In the genomic region with DNA sequence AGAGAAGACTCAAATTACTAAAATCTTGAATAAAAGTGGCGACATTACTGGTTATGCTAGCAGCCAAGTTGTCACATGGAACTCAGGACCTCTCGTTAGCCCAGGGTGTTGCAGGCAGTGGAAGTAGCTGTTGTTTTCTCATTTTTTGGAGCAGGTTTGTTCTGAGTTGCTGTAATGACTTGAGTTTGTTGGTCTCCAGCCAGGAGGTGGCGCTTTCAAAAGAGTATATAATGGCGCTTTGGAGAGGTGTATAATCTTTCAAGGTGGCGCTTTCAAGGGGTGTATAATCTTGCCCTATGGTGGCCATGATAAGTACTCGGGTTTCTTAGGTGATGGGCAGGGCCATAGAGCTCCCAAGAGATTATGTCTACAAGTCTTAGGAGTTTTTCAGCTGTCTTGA, we compare ENCODE assay signal across 17 cellular contexts.
A peak's percentile ranks its signal among the peaks of the same experiment; 100 is the strongest.
DNase-seq lines count a peak whose midpoint lies in the region; ATAC-seq and TF ChIP-seq lines count a peak whose summit lies in the region.
"Had no signal": no experiment of that assay in that cellular context is flagged by ENCODE, and none has a peak within 500 bp of the region (broad histone marks: within the 10 kb centered on the region; RNA-seq: fewer than 3 reads in every experiment).

No MANE protein-coding gene starts in this region.

- peak; percentile 29 for TF ChIP-seq CTCF in LNCaP clone FGC (IDR thresholded peaks at IDR 0.05; ENCODE audit: control insufficient read depth, extremely low read depth, insufficient read depth)
- peak; percentile 12; the same call in 1 of the 2 replicates for TF ChIP-seq CTCF in VCaP (conservative IDR thresholded peaks at IDR 0.05)
- peak; percentile 27 for TF ChIP-seq CTCF in neural crest cell (conservative IDR thresholded peaks at IDR 0.05)

- peak; percentile 10 for DNase-seq in activated CD4-positive, alpha-beta T cell treated with anti-CD3 and anti-CD28 coated beads for 48 hours
- no peak for DNase-seq in activated CD4-positive, alpha-beta T cell treated with anti-CD3 and anti-CD28 coated beads, Interleukin-2, amount 10 ng/mL, durations not matched to agents 24 days and 14 days
- DNase-seq in LNCaP clone FGC (ENCODE audit: low read depth) (no peak), neural crest cell (ENCODE audit: low read depth, low spot score) (no peak), NCI-H1105 (lab: John Stamatoyannopoulos, UW) (no peak), GOT3 (lab: John Stamatoyannopoulos, UW) (no peak)
- DNase-seq: mesenchymal stem cell, NCI-H2227 treated with DMSO at 0.1 percent for 48 hours, occipital lobe, uterus had no signal

- no peaks in the 10 kb centered on the region for H3K36me3 Mint-ChIP-seq in activated CD4-positive, alpha-beta T cell treated with anti-CD3 and anti-CD28 coated beads, Interleukin-2, amount 10 ng/mL, durations not matched to agents 24 days and 14 days (ENCODE audit: low read depth)
- no peaks in the 10 kb centered on the region for H3K36me3 Mint-ChIP-seq in neural crest cell (ENCODE audit: low read depth)
- H3K36me3 Mint-ChIP-seq: stimulated activated memory B cell treated with anti-CD40 and anti-IgM and Interleukin-4, amounts not matched to agents 10 μg/mL and 1 μg/mL and 100 μg/mL, for 72 hours had no signal

- no peak overlapping the region for H3K27ac ChIP-seq in VCaP
- H3K27ac ChIP-seq: hepatocyte, SK-N-MC, uterus had no signal

- no peaks in the 10 kb centered on the region for H3K4me1 Mint-ChIP-seq in activated CD4-positive, alpha-beta T cell treated with anti-CD3 and anti-CD28 coated beads, Interleukin-2, amount 10 ng/mL, durations not matched to agents 24 days and 14 days
- H3K4me1 Mint-ChIP-seq in neural crest cell: peaks cover 2% of the 10 kb centered on the region
- H3K4me1 Mint-ChIP-seq: stimulated activated memory B cell treated with anti-CD40 and anti-IgM and Interleukin-4, amounts not matched to agents 10 μg/mL and 1 μg/mL and 100 μg/mL, for 72 hours had no signal

- ATAC-seq in HG02938 (IDR thresholded peaks at IDR 0.05; ENCODE audit: unreplicated experiment): no peak
- ATAC-seq: activated CD4-positive, CD25-positive, alpha-beta regulatory T cell treated with anti-CD3 and anti-CD28 coated beads, Interleukin-2, amount 50 U/mL, for 24 hours; stimulated activated memory B cell treated with anti-CD40 and anti-IgM and Interleukin-4, amounts not matched to agents 10 μg/mL and 1 μg/mL and 100 μg/mL, for 72 hours had no signal

- no peaks in the 10 kb centered on the region for H3K9me3 Mint-ChIP-seq in activated CD4-positive, alpha-beta T cell treated with anti-CD3 and anti-CD28 coated beads, Interleukin-2, amount 10 ng/mL, durations not matched to agents 24 days and 14 days
- peaks cover 3% of the 10 kb centered on the region for H3K9me3 Mint-ChIP-seq in neural crest cell
- H3K9me3 Mint-ChIP-seq: activated T-helper 2 cell treated with anti-CD3 and anti-CD28 coated beads, Interferon-gamma antibody, Interleukin-2, Interleukin-4, amounts not matched to agents 10 μg/mL and 5 μg/mL and 100 μg/mL, durations not matched to agents 14 hours and 24 hours and 36 hours had no signal

- no peak overlapping the region for H3K4me3 Mint-ChIP-seq in activated CD4-positive, alpha-beta T cell treated with anti-CD3 and anti-CD28 coated beads, Interleukin-2, amount 10 ng/mL, durations not matched to agents 24 days and 14 days
- no peak overlapping the region for H3K4me3 Mint-ChIP-seq in neural crest cell
- H3K4me3 Mint-ChIP-seq: stimulated activated memory B cell treated with anti-CD40 and anti-IgM and Interleukin-4, amounts not matched to agents 10 μg/mL and 1 μg/mL and 100 μg/mL, for 72 hours had no signal

- H3K27ac Mint-ChIP-seq in activated CD4-positive, alpha-beta T cell treated with anti-CD3 and anti-CD28 coated beads, Interleukin-2, amount 10 ng/mL, durations not matched to agents 24 days and 14 days: no peak overlapping the region
- H3K27ac Mint-ChIP-seq in neural crest cell (ENCODE audit: unreplicated experiment): no peak overlapping the region
- H3K27ac Mint-ChIP-seq: activated T-helper 2 cell treated with anti-CD3 and anti-CD28 coated beads, Interferon-gamma antibody, Interleukin-2, Interleukin-4, amounts not matched to agents 10 μg/mL and 5 μg/mL and 100 μg/mL, durations not matched to agents 14 hours and 24 hours and 36 hours; stimulated activated memory B cell treated with anti-CD40 and anti-IgM and Interleukin-4, amounts not matched to agents 10 μg/mL and 1 μg/mL and 100 μg/mL, for 72 hours had no signal

- H3K27me3 Mint-ChIP-seq in activated CD4-positive, alpha-beta T cell treated with anti-CD3 and anti-CD28 coated beads, Interleukin-2, amount 10 ng/mL, durations not matched to agents 24 days and 14 days: no peaks in the 10 kb centered on the region
- peaks cover 6% of the 10 kb centered on the region for H3K27me3 Mint-ChIP-seq in neural crest cell (ENCODE audit: low read depth)
- H3K27me3 Mint-ChIP-seq: stimulated activated memory B cell treated with anti-CD40 and anti-IgM and Interleukin-4, amounts not matched to agents 10 μg/mL and 1 μg/mL and 100 μg/mL, for 72 hours had no signal

- H3K4me3 ChIP-seq in LNCaP clone FGC (ENCODE audit: low read depth, low read length): no peak overlapping the region
- H3K4me3 ChIP-seq: hepatocyte, SK-N-MC, uterus had no signal

- intact Hi-C loops in activated CD4-positive, alpha-beta T cell treated with anti-CD3 and anti-CD28 coated beads, Interleukin-2, amount 10 ng/mL, durations not matched to agents 24 days and 14 days (cut with micrococcal nuclease): no loop called here
